Comparison of ENCODE assay signal across 9 cellular contexts in the genomic region with DNA sequence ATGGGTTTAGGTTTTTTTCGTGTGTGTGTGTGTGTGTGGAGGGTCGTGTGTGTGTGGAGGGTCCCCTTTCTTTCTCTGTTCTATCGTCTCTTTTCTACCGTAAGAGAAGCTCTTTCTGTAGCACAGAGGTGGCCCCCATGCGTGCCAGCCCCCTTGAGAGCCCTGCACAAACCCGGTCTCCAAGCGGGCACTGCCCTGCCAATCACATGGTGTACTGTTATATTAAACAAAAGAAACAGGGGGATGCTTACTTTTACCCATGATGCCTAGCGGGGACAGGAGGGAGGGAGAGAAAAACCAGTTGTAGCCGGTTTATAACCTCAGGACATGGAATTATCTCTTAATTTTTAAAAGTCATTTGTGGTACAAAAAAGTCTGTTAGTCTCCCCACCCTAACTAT. TPM values are rescaled to one million over a fixed set of nuclear protein-coding genes. Genes with fewer than 3 reads are reported as not detected.
DNase-seq lines count a peak whose midpoint lies in the region; ATAC-seq and TF ChIP-seq lines count a peak whose summit lies in the region.
"Had no signal": no experiment of that assay in that cellular context is flagged by ENCODE, and none has a peak within 500 bp of the region (broad histone marks: within the 10 kb centered on the region; RNA-seq: fewer than 3 reads in every experiment).

No MANE protein-coding gene starts in this region.

- no peaks in the 10 kb centered on the region for H3K27me3 ChIP-seq in OCI-LY1 (ENCODE audit: insufficient read depth, low read length)
- H3K27me3 ChIP-seq in thyroid gland: no peaks in the 10 kb centered on the region

- H3K9me2 ChIP-seq in OCI-LY1 (ENCODE audit: low read depth, low read length): no peaks in the 10 kb centered on the region

- H3K27ac ChIP-seq in OCI-LY1 (ENCODE audit: low read depth, low read length, poor library complexity, severe bottlenecking) (peak overlapping the region; percentile 49), thyroid gland (peak overlapping the region in 2 of 3 donors; percentile 58 to 67)

- H3K4me3 ChIP-seq in OCI-LY1 (ENCODE audit: low read depth, low read length, poor library complexity, severe bottlenecking): no peak overlapping the region
- H3K4me3 ChIP-seq in thyroid gland (replicated peaks in 1 of 3): no peak overlapping the region

- no peak for ATAC-seq in activated CD8-positive, alpha-beta T cell treated with anti-CD3 and anti-CD28 coated beads for 36 hours
- ATAC-seq in activated CD8-positive, alpha-beta T cell treated with anti-CD3 and anti-CD28 coated beads, Interleukin-2, amount 10 ng/mL, durations not matched to agents 7 days and 5 days: no peak
- no peak for ATAC-seq in GM19397 (IDR thresholded peaks at IDR 0.05; ENCODE audit: unreplicated experiment)

- H3K4me1 ChIP-seq in OCI-LY1 (ENCODE audit: insufficient read depth, low read length, severe bottlenecking) (peaks cover 30% of the 10 kb centered on the region), thyroid gland (peaks cover 17 to 30% of the 10 kb centered on the region in 2 donors)

- peaks cover 3% of the 10 kb centered on the region; the same call in 1 of the 2 replicates for H4K20me1 ChIP-seq in OCI-LY1 (ENCODE audit: insufficient read depth, low read length)

- no peak overlapping the region for H2AFZ ChIP-seq in OCI-LY1 (ENCODE audit: low read length)

- TF ChIP-seq POLR2A in thyroid gland (IDR thresholded peaks at IDR 0.05): no peak

- POLR2A ChIA-PET in activated CD8-positive, alpha-beta T cell treated with anti-CD3 and anti-CD28 coated beads for 36 hours (lab: Charles Lee): interaction anchor here (0.9 to 2.8 kb wide), 4 partner anchors 12 to 79 kb away, joined by 3 to 11 read pairs (median 5); partner anchors contain the start of gene GATAD2B
- POLR2A ChIA-PET in activated CD8-positive, alpha-beta T cell treated with anti-CD3 and anti-CD28 coated beads, Interleukin-2, amount 10 ng/mL, durations not matched to agents 7 days and 5 days (lab: Charles Lee): interaction anchor here (0.6 kb wide), 1 partner anchor 119 kb away, joined by 3 read pairs; no protein-coding TSS in a partner anchor

- no peak overlapping the region for H3K9ac ChIP-seq in OCI-LY1 (ENCODE audit: low read length)

- peaks cover 13% of the 10 kb centered on the region for H3K36me3 Mint-ChIP-seq in activated CD8-positive, alpha-beta T cell treated with anti-CD3 and anti-CD28 coated beads for 36 hours (ENCODE audit: low read depth)
- peaks cover 12% of the 10 kb centered on the region for H3K36me3 Mint-ChIP-seq in activated CD8-positive, alpha-beta T cell treated with anti-CD3 and anti-CD28 coated beads, Interleukin-2, amount 10 ng/mL, durations not matched to agents 7 days and 5 days (ENCODE audit: low read depth)

- no peak overlapping the region for H3K4me3 Mint-ChIP-seq in activated CD8-positive, alpha-beta T cell treated with anti-CD3 and anti-CD28 coated beads for 36 hours
- no peak overlapping the region for H3K4me3 Mint-ChIP-seq in activated CD8-positive, alpha-beta T cell treated with anti-CD3 and anti-CD28 coated beads, Interleukin-2, amount 10 ng/mL, durations not matched to agents 7 days and 5 days

- no peaks in the 10 kb centered on the region for H3K9me3 Mint-ChIP-seq in activated CD8-positive, alpha-beta T cell treated with anti-CD3 and anti-CD28 coated beads for 36 hours
- H3K9me3 Mint-ChIP-seq in activated CD8-positive, alpha-beta T cell treated with anti-CD3 and anti-CD28 coated beads, Interleukin-2, amount 10 ng/mL, durations not matched to agents 7 days and 5 days (ENCODE audit: insufficient read depth): no peaks in the 10 kb centered on the region

- no peaks in the 10 kb centered on the region for H3F3A ChIP-seq in OCI-LY1 (ENCODE audit: insufficient read depth, low read length)

- 7 to 9% methylated on average over 9 of the region's 9 CpGs for WGBS in thyroid gland, 2 donors

- peaks cover 15% of the 10 kb centered on the region for H3K4me1 Mint-ChIP-seq in activated CD8-positive, alpha-beta T cell treated with anti-CD3 and anti-CD28 coated beads for 36 hours (ENCODE audit: low read depth)
- peaks cover 4% of the 10 kb centered on the region for H3K4me1 Mint-ChIP-seq in activated CD8-positive, alpha-beta T cell treated with anti-CD3 and anti-CD28 coated beads, Interleukin-2, amount 10 ng/mL, durations not matched to agents 7 days and 5 days (ENCODE audit: low read depth)

- no peak overlapping the region for H3K27ac Mint-ChIP-seq in activated CD8-positive, alpha-beta T cell treated with anti-CD3 and anti-CD28 coated beads for 36 hours
- H3K27ac Mint-ChIP-seq in activated CD8-positive, alpha-beta T cell treated with anti-CD3 and anti-CD28 coated beads, Interleukin-2, amount 10 ng/mL, durations not matched to agents 7 days and 5 days: no peak overlapping the region

- intact Hi-C loops in activated CD8-positive, alpha-beta T cell treated with anti-CD3 and anti-CD28 coated beads for 36 hours (cut with micrococcal nuclease): no loop called here
- intact Hi-C loops in thyroid gland (cut with DNase I): no loop called here

- H3K79me2 ChIP-seq in OCI-LY1 (ENCODE audit: insufficient read depth, low read length): peaks cover 70% of the 10 kb centered on the region

- peak; percentile 6 for DNase-seq in activated CD8-positive, alpha-beta T cell treated with anti-CD3 and anti-CD28 coated beads for 36 hours
- no peak for DNase-seq in activated CD8-positive, alpha-beta T cell treated with anti-CD3 and anti-CD28 coated beads, Interleukin-2, amount 10 ng/mL, durations not matched to agents 7 days and 5 days
- DNase-seq in globus pallidus (ENCODE audit: low spot score) (peak; percentile 19), thyroid gland (peak in 1 of 2 donors; percentile 8), GF-D8 (lab: John Stamatoyannopoulos, UW) (no peak)
- DNase-seq in stimulated activated CD8-positive, alpha-beta memory T cell treated with anti-CD3 and anti-CD28 coated beads, Interleukin-4, amount 100 ng/mL, for 48 hours: no peak
- DNase-seq: ACHN had no signal

- H3K9me3 ChIP-seq in OCI-LY1 (ENCODE audit: low read length) (no peaks in the 10 kb centered on the region), thyroid gland (no peaks in the 10 kb centered on the region)

- CTCF ChIA-PET in activated CD8-positive, alpha-beta T cell treated with anti-CD3 and anti-CD28 coated beads for 36 hours (lab: Charles Lee): interaction anchor here (1.2 to 1.4 kb wide), 2 partner anchors 32 to 75 kb away, joined by 3 read pairs; no protein-coding TSS in a partner anchor
- CTCF ChIA-PET in activated CD8-positive, alpha-beta T cell treated with anti-CD3 and anti-CD28 coated beads, Interleukin-2, amount 10 ng/mL, durations not matched to agents 7 days and 5 days (lab: Charles Lee): interaction anchor here (0.6 to 2.0 kb wide), 3 partner anchors 11 to 47 kb away, joined by 3 to 5 read pairs (median 3); no protein-coding TSS in a partner anchor

- H3K36me3 ChIP-seq in OCI-LY1 (ENCODE audit: insufficient read depth, low read length) (peaks cover 8% of the 10 kb centered on the region; the same call in 1 of the 2 replicates), thyroid gland (no peaks in the 10 kb centered on the region)

- peak overlapping the region; percentile 48; the same call in 1 of the 2 replicates for H3K4me2 ChIP-seq in OCI-LY1 (ENCODE audit: low read length)

- no peak for TF ChIP-seq CTCF in activated CD8-positive, alpha-beta T cell treated with anti-CD3 and anti-CD28 coated beads for 36 hours (IDR thresholded peaks at IDR 0.05)
- TF ChIP-seq CTCF in OCI-LY1 (IDR thresholded peaks at IDR 0.05; ENCODE audit: low read length) (no peak), thyroid gland (IDR thresholded peaks at IDR 0.05) (no peak)

- H3K27me3 Mint-ChIP-seq in activated CD8-positive, alpha-beta T cell treated with anti-CD3 and anti-CD28 coated beads for 36 hours: no peaks in the 10 kb centered on the region
- no peaks in the 10 kb centered on the region for H3K27me3 Mint-ChIP-seq in activated CD8-positive, alpha-beta T cell treated with anti-CD3 and anti-CD28 coated beads, Interleukin-2, amount 10 ng/mL, durations not matched to agents 7 days and 5 days (ENCODE audit: low read depth)

RNA-seq across cellular contexts. Expression of gene GATAD2B, which starts 41.0 kb away (rescaled TPM):
- 10 to 100 TPM; 59.5 to 59.8 TPM for total RNA-seq in activated CD8-positive, alpha-beta T cell treated with anti-CD3 and anti-CD28 coated beads for 36 hours
- 10 to 100 TPM; 70.2 to 71.7 TPM for total RNA-seq in activated CD8-positive, alpha-beta T cell treated with anti-CD3 and anti-CD28 coated beads, Interleukin-2, amount 10 ng/mL, durations not matched to agents 7 days and 5 days
- total RNA-seq in thyroid gland: 10 to 100 TPM; 20.1 to 28.8 (median 21.5) TPM

Comparison
In these comparisons a context has a peak if more than half of its experiments do, and no peak if none do; other contexts are left out.
1. DNase-seq: peak in activated CD8-positive, alpha-beta T cell treated with anti-CD3 and anti-CD28 coated beads for 36 hours (single experiment) and globus pallidus (single experiment); none in activated CD8-positive, alpha-beta T cell treated with anti-CD3 and anti-CD28 coated beads, Interleukin-2, amount 10 ng/mL, durations not matched to agents 7 days and 5 days (single experiment), stimulated activated CD8-positive, alpha-beta memory T cell treated with anti-CD3 and anti-CD28 coated beads, Interleukin-4, amount 100 ng/mL, for 48 hours (single experiment) and GF-D8 (single experiment).